In the genomic region with DNA sequence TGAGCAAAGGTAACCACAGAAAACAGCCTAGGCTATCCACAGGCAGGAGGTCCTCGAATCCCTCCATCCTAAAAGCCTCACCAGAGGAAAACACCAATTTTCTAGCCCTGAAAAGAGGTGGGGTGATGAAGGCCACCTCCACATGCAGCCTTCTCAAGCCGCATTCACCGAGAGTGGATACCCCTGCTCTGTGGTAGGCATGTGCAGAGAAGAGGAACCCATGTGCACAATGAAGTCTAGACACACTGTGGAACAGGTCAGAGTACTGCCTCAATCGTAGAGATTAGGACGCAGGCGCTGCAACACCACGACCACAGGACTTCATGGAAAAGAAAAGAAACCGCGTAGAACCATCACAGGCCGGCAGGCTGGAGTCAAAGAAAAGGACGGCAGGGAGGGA, we compare ENCODE assay signal across 23 cellular contexts. TPM values are rescaled to one million over a fixed set of nuclear protein-coding genes. Genes with fewer than 3 reads are reported as not detected.
DNase-seq lines count a peak whose midpoint lies in the region; ATAC-seq, FAIRE-seq and TF ChIP-seq lines count a peak whose summit lies in the region.
"Had no signal": no experiment of that assay in that cellular context is flagged by ENCODE, and none has a peak within 500 bp of the region (broad histone marks: within the 10 kb centered on the region; RNA-seq: fewer than 3 reads in every experiment).

No MANE protein-coding gene starts in this region.

- in situ Hi-C loops in HepG2 (cut with HindIII; ENCODE audit: extremely low pct_ligation_motif_present, low pct_unique_long_range_greater_than_20kb) (no loop called here), Panc1 (cut with HindIII; ENCODE audit: low pct_unique_long_range_greater_than_20kb, low sequenced_read_pairs) (no loop called here)

- no peak overlapping the region for H2AFZ ChIP-seq in HepG2 (ENCODE audit: low read length)

- ATAC-seq in HepG2 (no peak), right lobe of liver (no peak), Panc1 (peak; percentile 21; the same call in 1 of the 2 replicates), GM21381 (IDR thresholded peaks at IDR 0.05; ENCODE audit: unreplicated experiment) (no peak), Right ventricle myocardium inferior (no peak)
- ATAC-seq: A549; CD8-positive, alpha-beta T cell had no signal

- peaks cover 74% of the 10 kb centered on the region for H3K4me1 Mint-ChIP-seq in endothelial cell (ENCODE audit: unreplicated experiment)

- TF ChIP-seq EP300 in HepG2 (IDR thresholded peaks at IDR 0.05; ENCODE audit: low read depth in 2 of 2, low read length in 2 of 2) (no peak), HepG2 (CRISPR knock-in tag; IDR thresholded peaks at IDR 0.05; ENCODE audit: borderline replicate concordance) (no peak)

- H3K27me3 ChIP-seq in HepG2 (ENCODE audit: control insufficient read depth in 1 of 2, insufficient read depth in 2 of 2, low read length in 2 of 2) (no peaks in the 10 kb centered on the region), right lobe of liver (no peaks in the 10 kb centered on the region), BLaER1 (no peaks in the 10 kb centered on the region), Panc1 (ENCODE audit: control insufficient read depth, insufficient read depth, low read length) (no peaks in the 10 kb centered on the region)

- POLR2A ChIA-PET in HepG2 (lab: Yijun Ruan, JAX) (no interaction called here), Panc1 (lab: Charles Lee) (no interaction called here)

- intact Hi-C loops in HepG2 (cut with micrococcal nuclease; ENCODE audit: unreplicated experiment), result no loop called here
- intact Hi-C loops in right lobe of liver (cut with DNase I), result no loop called here
- intact Hi-C loops in Panc1 (cut with micrococcal nuclease; ENCODE audit: unreplicated experiment), result no loop called here
- intact Hi-C loops in Right ventricle myocardium inferior (cut with DNase I), result no loop called here

- no peak overlapping the region for H3K27ac ChIP-seq in HepG2 (ENCODE audit: extremely low read length, insufficient read depth, low read length)
- no peak overlapping the region for H3K27ac ChIP-seq in right lobe of liver
- H3K27ac ChIP-seq in BLaER1, result peak overlapping the region; percentile 89
- no peak overlapping the region for H3K27ac ChIP-seq in Panc1 (ENCODE audit: low read length)
- H3K27ac ChIP-seq: 22Rv1, A549, C4-2B had no signal

- CTCF ChIA-PET in HepG2 (lab: Yijun Ruan, JAX; ENCODE audit: low intra/inter-chr PET ratio, low total read pairs) (no interaction called here), Panc1 (lab: Charles Lee) (no interaction called here)

- no peaks in the 10 kb centered on the region for H3K79me2 ChIP-seq in HepG2 (ENCODE audit: insufficient read depth, low read length)

- no peak for FAIRE-seq in HepG2 (lab: Jason Lieb, UNC)
- FAIRE-seq: A549, D721Med, G401.6, GM12891, GM19239 had no signal

- H3K9me3 ChIP-seq in HepG2 (ENCODE audit: low read length) (no peaks in the 10 kb centered on the region), right lobe of liver (no peaks in the 10 kb centered on the region), BLaER1 (no peaks in the 10 kb centered on the region; the same call in 1 of the 2 replicates), Panc1 (ENCODE audit: control insufficient read depth, insufficient read depth, low read depth, low read length) (no peaks in the 10 kb centered on the region)
- H3K9me3 ChIP-seq: A549, Caco-2 had no signal

- WGBS in HepG2 (ENCODE audit: low lambda C conversion rate), result 86% methylated on average over 11 of the region's 11 CpGs
- WGBS in right lobe of liver (ENCODE audit: insufficient coverage, low coverage, low lambda C conversion rate, missing lambda C conversion rate), result 94% methylated on average over 9 of the region's 11 CpGs

- H3K27ac Mint-ChIP-seq in endothelial cell (ENCODE audit: unreplicated experiment), result peak overlapping the region; percentile 49
- H3K27ac Mint-ChIP-seq: B cell; CD4-positive, alpha-beta T cell; CD8-positive, alpha-beta T cell had no signal

- peaks cover 14% of the 10 kb centered on the region for H3K36me3 Mint-ChIP-seq in endothelial cell (ENCODE audit: low read depth, unreplicated experiment)
- H3K36me3 Mint-ChIP-seq: CD8-positive, alpha-beta T cell had no signal

- H4K20me1 ChIP-seq in HepG2 (ENCODE audit: insufficient read depth, low read length) (no peaks in the 10 kb centered on the region), BLaER1 (peaks cover 15% of the 10 kb centered on the region; the same call in 1 of the 2 replicates)

- BruUV-seq in HepG2 (replicated peaks; lab: Mats Ljungman, UMichigan) (no TSS peak), Panc1 (replicated peaks; lab: Mats Ljungman, UMichigan) (no TSS peak)

- H3K36me3 ChIP-seq in HepG2 (replicated peaks in 1 of 2; ENCODE audit: control insufficient read depth in 1 of 2, insufficient read depth in 2 of 2, low read length in 2 of 2), result no peaks in the 10 kb centered on the region
- H3K36me3 ChIP-seq in right lobe of liver, result no peaks in the 10 kb centered on the region
- H3K36me3 ChIP-seq in BLaER1, result peaks cover 12% of the 10 kb centered on the region
- no peaks in the 10 kb centered on the region for H3K36me3 ChIP-seq in Panc1 (ENCODE audit: control insufficient read depth, insufficient read depth, low read length)

- H3K4me3 Mint-ChIP-seq in endothelial cell (ENCODE audit: unreplicated experiment), result peak overlapping the region; percentile 2
- H3K4me3 Mint-ChIP-seq: B cell; CD4-positive, alpha-beta T cell; CD8-positive, alpha-beta T cell had no signal

- H3K9ac ChIP-seq in HepG2 (ENCODE audit: insufficient read depth, low read depth, low read length), result no peak overlapping the region
- H3K9ac ChIP-seq in BLaER1, result peak overlapping the region; percentile 62

- TF ChIP-seq CTCF in HepG2 (CRISPR knock-in tag; IDR thresholded peaks at IDR 0.05), result no peak
- no peak for TF ChIP-seq CTCF in right lobe of liver (IDR thresholded peaks at IDR 0.05)
- TF ChIP-seq CTCF in Panc1 (IDR thresholded peaks at IDR 0.05), result no peak
- no peak for TF ChIP-seq CTCF in endothelial cell (IDR thresholded peaks at IDR 0.05; ENCODE audit: unreplicated experiment)

- H3K4me2 ChIP-seq in HepG2 (ENCODE audit: low read depth, low read length) (no peak overlapping the region), BLaER1 (peak overlapping the region; percentile 73)
- H3K4me2 ChIP-seq: A549 had no signal

- peaks cover 21% of the 10 kb centered on the region for H3K4me1 ChIP-seq in HepG2 (ENCODE audit: insufficient read depth, low read length)
- peaks cover 0 to 17% (median 7%) of the 10 kb centered on the region in 4 donors for H3K4me1 ChIP-seq in right lobe of liver
- peaks cover 99% of the 10 kb centered on the region for H3K4me1 ChIP-seq in BLaER1
- H3K4me1 ChIP-seq in Panc1 (ENCODE audit: control insufficient read depth, insufficient read depth, low read length), result no peaks in the 10 kb centered on the region

- DNase-seq in HepG2 (ENCODE audit: low spot score), result no peak
- DNase-seq in right lobe of liver, result no peak
- DNase-seq in Panc1 (ENCODE audit: low read depth, low spot score), result no peak
- no peak for DNase-seq in endothelial cell (ENCODE audit: low spot score)
- DNase-seq in iPS-NIHi7 (ENCODE audit: extremely low spot score), result no peak
- no peak for DNase-seq in Right ventricle myocardium inferior (ENCODE audit: missing footprints)
- DNase-seq: AML-193; Caco-2; Calu3; CD4-positive, alpha-beta T cell; CD8-positive, alpha-beta T cell; DMS79 treated with DMSO at 0.1 percent for 48 hours; GF-D8 had no signal

- no peak for TF ChIP-seq POLR2A in HepG2 (IDR thresholded peaks at IDR 0.05; ENCODE audit: insufficient read depth in 1 of 2, low read depth in 2 of 2, low read length in 2 of 2)
- TF ChIP-seq POLR2A in right lobe of liver (IDR thresholded peaks at IDR 0.05), result no peak

- no peak overlapping the region for H3K4me3 ChIP-seq in HepG2 (replicated peaks in 1 of 3; ENCODE audit: insufficient read depth in 1 of 3, low read depth in 2 of 3, low read length in 3 of 3)
- no peak overlapping the region for H3K4me3 ChIP-seq in right lobe of liver
- H3K4me3 ChIP-seq in BLaER1, result peak overlapping the region; percentile 51
- no peak overlapping the region for H3K4me3 ChIP-seq in Panc1 (ENCODE audit: low read depth in 2 of 2, low read length in 2 of 2)
- H3K4me3 ChIP-seq: A549 had no signal

- no peaks in the 10 kb centered on the region for H3K9me3 Mint-ChIP-seq in endothelial cell (ENCODE audit: unreplicated experiment)
- H3K9me3 Mint-ChIP-seq: CD4-positive, alpha-beta T cell; CD8-positive, alpha-beta T cell had no signal

- H3K27me3 Mint-ChIP-seq in endothelial cell (ENCODE audit: unreplicated experiment), result peaks cover 7% of the 10 kb centered on the region
- H3K27me3 Mint-ChIP-seq: CD4-positive, alpha-beta T cell had no signal

- no peak for TF ChIP-seq RAD21 in HepG2 (CRISPR knock-in tag; IDR thresholded peaks at IDR 0.05)

TF ChIP-seq in HepG2, 621 proteins besides CTCF, POLR2A, EP300 and RAD21 (continues in another document):
- no peak for TF ChIP-seq REPIN1 (CRISPR knock-in tag; IDR thresholded peaks at IDR 0.05; ENCODE audit: borderline replicate concordance, low read depth)
- TF ChIP-seq ZNF552 (CRISPR knock-in tag; IDR thresholded peaks at IDR 0.05; ENCODE audit: borderline replicate concordance), result no peak

RNA-seq across cellular contexts. Expression of a gene that starts 38.8 kb away (rescaled TPM):
- total RNA-seq in HepG2 (2016; rRNA removed; fragmentation: Illumina TruSeq; extraction: Trizol), result 6.8 and 8.3 TPM in 2 replicates
- 5.3 and 6.7 TPM in 2 replicates for total RNA-seq in HepG2 (2016; cell fraction: cytosol; rRNA removed; fragmentation: Illumina TruSeq; extraction: Trizol; ENCODE audit: low read depth)
- 6.0 and 6.8 TPM in 2 replicates for total RNA-seq in HepG2 (2016; cell fraction: insoluble cytoplasmic fraction; rRNA removed; fragmentation: Illumina TruSeq; extraction: Trizol)
- total RNA-seq in HepG2 (2016; cell fraction: membrane; rRNA removed; fragmentation: Illumina TruSeq; extraction: Trizol), result 5.8 and 7.2 TPM in 2 replicates
- total RNA-seq in HepG2 (2016; cell fraction: nucleus; rRNA removed; fragmentation: Illumina TruSeq; extraction: Trizol), result 9.6 and 9.8 TPM in 2 replicates
- polyA plus RNA-seq in HepG2 (2011; rRNA removed), result 4.0 and 5.6 TPM in 2 replicates
- polyA plus RNA-seq in HepG2 (2011; cell fraction: cytosol; rRNA removed), result 3.2 and 4.2 TPM in 2 replicates
- 10.8 and 14.7 TPM in 2 replicates for polyA plus RNA-seq in HepG2 (2011; cell fraction: nucleus; rRNA removed)
- 5.0 and 10.6 TPM in 2 replicates for polyA plus RNA-seq in HepG2 (2012)
- 2.0 and 2.5 TPM in 2 replicates for polyA plus RNA-seq in HepG2 (2016; cell fraction: cytosol; fragmentation: Illumina TruSeq; extraction: Trizol; ENCODE audit: low read depth)
- polyA plus RNA-seq in HepG2 (2016; cell fraction: insoluble cytoplasmic fraction; fragmentation: Illumina TruSeq; extraction: Trizol; ENCODE audit: low read depth), result 5.9 and 7.3 TPM in 2 replicates
- 3.6 and 4.4 TPM in 2 replicates for polyA plus RNA-seq in HepG2 (2016; cell fraction: membrane; fragmentation: Illumina TruSeq; extraction: Trizol; ENCODE audit: low read depth)
- 13.4 and 14.4 TPM in 2 replicates for polyA plus RNA-seq in HepG2 (2016; cell fraction: nucleus; fragmentation: Illumina TruSeq; extraction: Trizol; ENCODE audit: insufficient read depth, low read depth)
- 14.7 and 40.4 TPM in 2 replicates for polyA minus RNA-seq in HepG2 (2011; rRNA and poly(A)+ RNA removed; ENCODE audit: low replicate concordance)
- 7.3 and 9.2 TPM in 2 replicates for polyA minus RNA-seq in HepG2 (2011; cell fraction: cytosol; rRNA and poly(A)+ RNA removed)
- 26.9 and 31.1 TPM in 2 replicates for polyA minus RNA-seq in HepG2 (2011; cell fraction: nucleus; rRNA and poly(A)+ RNA removed)
- total RNA-seq in right lobe of liver, result 10 to 100 TPM; 24.9 to 55.5 (median 40.0) TPM
- total RNA-seq in Panc1 (2021; ENCODE audit: unreplicated experiment), result 38.3 TPM
- polyA plus RNA-seq in Panc1 (2012; ENCODE audit: insufficient read length), result 27.7 TPM
- 164 TPM for total RNA-seq in endothelial cell (ENCODE audit: unreplicated experiment)
- total RNA-seq in Right ventricle myocardium inferior, result 34.7 TPM
- total RNA-seq: B cell had no signal
